ENCODE assay signal across 14 cellular contexts in genomic region chr19:4908311-4908710, GRCh38. TPM values are rescaled to one million over a fixed set of nuclear protein-coding genes. Genes with fewer than 3 reads are reported as not detected.
DNase-seq lines count a peak whose midpoint lies in the region; ATAC-seq, FAIRE-seq and TF ChIP-seq lines count a peak whose summit lies in the region.
"Had no signal": no experiment of that assay in that cellular context is flagged by ENCODE, and none has a peak within 500 bp of the region (broad histone marks: within the 10 kb centered on the region; RNA-seq: fewer than 3 reads in every experiment).

No MANE protein-coding gene starts in this region.

- CTCF ChIA-PET in HepG2 (lab: Yijun Ruan, JAX; ENCODE audit: low intra/inter-chr PET ratio, low total read pairs), result no interaction called here

- no peak for TF ChIP-seq CTCF in HepG2 (CRISPR knock-in tag; IDR thresholded peaks at IDR 0.05)
- no peak for TF ChIP-seq CTCF in right lobe of liver (IDR thresholded peaks at IDR 0.05)
- TF ChIP-seq CTCF in RWPE2 (IDR thresholded peaks at IDR 0.05; ENCODE audit: poor library complexity, severe bottlenecking), result no peak
- TF ChIP-seq CTCF in hepatocyte (IDR thresholded peaks at IDR 0.05; ENCODE audit: poor library complexity), result no peak

- TF ChIP-seq RAD21 in HepG2 (CRISPR knock-in tag; IDR thresholded peaks at IDR 0.05), result no peak

- H3K9ac ChIP-seq in HepG2 (ENCODE audit: insufficient read depth, low read depth, low read length), result peak overlapping the region; percentile 68

- FAIRE-seq in HepG2 (lab: Jason Lieb, UNC) (peak; percentile 74), urothelium cell line (lab: Jason Lieb, UNC) (no peak)

- intact Hi-C loops in HepG2 (cut with micrococcal nuclease; ENCODE audit: unreplicated experiment) (no loop called here), right lobe of liver (cut with DNase I) (no loop called here), head of caudate nucleus (cut with DNase I) (no loop called here)

- 3% methylated on average over 6 of the region's 6 CpGs for WGBS in HepG2 (ENCODE audit: low lambda C conversion rate)
- WGBS in right lobe of liver (ENCODE audit: insufficient coverage, low coverage, low lambda C conversion rate, missing lambda C conversion rate), result 79% methylated on average over 5 of the region's 6 CpGs
- 52% methylated on average over 6 of the region's 6 CpGs for WGBS in hepatocyte (ENCODE audit: low lambda C conversion rate, missing lambda C conversion rate)

- no TSS peak for BruUV-seq in HepG2 (replicated peaks; lab: Mats Ljungman, UMichigan)

- H3K27me3 ChIP-seq in HepG2 (ENCODE audit: control insufficient read depth in 1 of 2, insufficient read depth in 2 of 2, low read length in 2 of 2), result no peaks in the 10 kb centered on the region
- H3K27me3 ChIP-seq in right lobe of liver, result no peaks in the 10 kb centered on the region
- H3K27me3 ChIP-seq in RWPE2 (ENCODE audit: insufficient read depth, poor library complexity, severe bottlenecking), result no peaks in the 10 kb centered on the region
- H3K27me3 ChIP-seq in hepatocyte, result no peaks in the 10 kb centered on the region

- H4K20me1 ChIP-seq in HepG2 (ENCODE audit: insufficient read depth, low read length) (0 out of 2 replicates have a peak, but pooled peaks cover 2% of the 10 kb centered on the region), hepatocyte (ENCODE audit: insufficient read depth, poor library complexity, severe bottlenecking) (no peaks in the 10 kb centered on the region)

- H3K4me1 ChIP-seq in HepG2 (ENCODE audit: insufficient read depth, low read length) (peaks cover 83% of the 10 kb centered on the region), right lobe of liver (peaks cover 0 to 13% (median 0%) of the 10 kb centered on the region in 4 donors), RWPE2 (ENCODE audit: insufficient read depth, poor library complexity, severe bottlenecking) (peaks cover 22% of the 10 kb centered on the region), hepatocyte (ENCODE audit: insufficient read depth) (peaks cover 18% of the 10 kb centered on the region)

- no peaks in the 10 kb centered on the region for H3K9me3 ChIP-seq in HepG2 (ENCODE audit: low read length)
- H3K9me3 ChIP-seq in right lobe of liver, result no peaks in the 10 kb centered on the region
- no peaks in the 10 kb centered on the region for H3K9me3 ChIP-seq in RWPE2 (ENCODE audit: severe bottlenecking)
- no peaks in the 10 kb centered on the region for H3K9me3 ChIP-seq in hepatocyte (ENCODE audit: low read depth)
- H3K9me3 ChIP-seq: esophagus squamous epithelium, stomach had no signal

- H3K9me2 ChIP-seq in hepatocyte (replicated peaks; ENCODE audit: insufficient read depth), result no peaks in the 10 kb centered on the region

- POLR2A ChIA-PET in HepG2 (lab: Yijun Ruan, JAX), result interaction anchor here (0.5 to 1.2 kb wide), 5 partner anchors 9 to 60 kb away, joined by 3 to 4 read pairs (median 3); no protein-coding TSS in a partner anchor

- in situ Hi-C loops in HepG2 (cut with HindIII; ENCODE audit: extremely low pct_ligation_motif_present, low pct_unique_long_range_greater_than_20kb), result no loop called here

- peak; percentile 14 for ATAC-seq in HepG2
- no peak for ATAC-seq in right lobe of liver
- ATAC-seq in RWPE2 (ENCODE audit: low read depth), result no peak

- peak overlapping the region; percentile 88 for H3K27ac ChIP-seq in HepG2 (ENCODE audit: extremely low read length, insufficient read depth, low read length)
- H3K27ac ChIP-seq in right lobe of liver, result no peak overlapping the region
- peak overlapping the region; percentile 84 for H3K27ac ChIP-seq in RWPE2 (ENCODE audit: poor library complexity, severe bottlenecking)
- peak overlapping the region; percentile 27 for H3K27ac ChIP-seq in hepatocyte
- H3K27ac ChIP-seq: esophagus squamous epithelium, stomach had no signal

- DNase-seq in HepG2 (ENCODE audit: low spot score) (peak; percentile 76), right lobe of liver (no peak), RWPE2 (ENCODE audit: low spot score) (no peak), hepatocyte (ENCODE audit: low spot score) (no peak), urothelium cell line (ENCODE audit: low spot score) (no peak), head of caudate nucleus (no peak), SK-N-DZ (ENCODE audit: low spot score) (no peak)
- DNase-seq in stimulated activated CD4-positive, alpha-beta T cell treated with anti-CD3 and anti-CD28 coated beads, Interleukin-15, amount 100 ng/mL, for 24 hours, result no peak
- DNase-seq: esophagus squamous epithelium; NCI-H1436 treated with DMSO at 0.1 percent for 48 hours; NCI-H524 treated with DMSO at 0.1 percent for 48 hours; stimulated activated CD4-positive, alpha-beta T cell treated with anti-CD3 and anti-CD28 coated beads, Interleukin-4, amount 100 ng/mL, for 4 hours; stomach had no signal

- H2AFZ ChIP-seq in HepG2 (ENCODE audit: low read length) (no peak overlapping the region), hepatocyte (no peak overlapping the region)

- H3K79me2 ChIP-seq in HepG2 (ENCODE audit: insufficient read depth, low read length), result peaks cover 31% of the 10 kb centered on the region
- peaks cover 15% of the 10 kb centered on the region for H3K79me2 ChIP-seq in hepatocyte

- TF ChIP-seq POLR2A in HepG2 (IDR thresholded peaks at IDR 0.05; ENCODE audit: insufficient read depth in 1 of 2, low read depth in 2 of 2, low read length in 2 of 2) (no peak; a peak in 1 of 4 replicates), right lobe of liver (IDR thresholded peaks at IDR 0.05) (no peak)

- TF ChIP-seq EP300 in HepG2 (IDR thresholded peaks at IDR 0.05; ENCODE audit: low read depth in 2 of 2, low read length in 2 of 2) (peak in 1 of 2 experiments; percentile 62; a peak in 1 of 4 replicates), HepG2 (CRISPR knock-in tag; IDR thresholded peaks at IDR 0.05; ENCODE audit: borderline replicate concordance) (no peak)

- peak overlapping the region; percentile 44 to 79 (median 79) for H3K4me3 ChIP-seq in HepG2 (replicated peaks in 1 of 3; ENCODE audit: insufficient read depth in 1 of 3, low read depth in 2 of 3, low read length in 3 of 3)
- no peak overlapping the region for H3K4me3 ChIP-seq in right lobe of liver
- H3K4me3 ChIP-seq in RWPE2 (ENCODE audit: severe bottlenecking), result no peak overlapping the region
- no peak overlapping the region for H3K4me3 ChIP-seq in hepatocyte

- H3K36me3 ChIP-seq in HepG2 (replicated peaks in 1 of 2; ENCODE audit: control insufficient read depth in 1 of 2, insufficient read depth in 2 of 2, low read length in 2 of 2) (peaks cover 0 to 9% of the 10 kb centered on the region in 2 experiments; a peak in 2 of 5 replicates), right lobe of liver (no peaks in the 10 kb centered on the region), RWPE2 (ENCODE audit: low read depth) (peaks cover 23% of the 10 kb centered on the region), hepatocyte (replicated peaks; ENCODE audit: insufficient read depth, low read depth) (no peaks in the 10 kb centered on the region)
- H3K36me3 ChIP-seq: esophagus squamous epithelium, stomach had no signal

- H3K4me2 ChIP-seq in HepG2 (ENCODE audit: low read depth, low read length) (peak overlapping the region; percentile 85), hepatocyte (peak overlapping the region; percentile 99)

RNA-seq across cellular contexts. Expression of gene UHRF1, which starts 1.0 kb away (rescaled TPM):
- total RNA-seq in HepG2 (2016; rRNA removed; fragmentation: Illumina TruSeq; extraction: Trizol) (77.7 and 78.4 TPM in 2 replicates), right lobe of liver (1 to 10 TPM in 2 of 6 experiments, under 1 TPM in 4; 0.17 to 3.8 (median 0.82) TPM), hepatocyte (5.1 and 9.9 TPM in 2 replicates)
- 3.9 and 6.2 TPM in 2 replicates for total RNA-seq in HepG2 (2016; cell fraction: cytosol; rRNA removed; fragmentation: Illumina TruSeq; extraction: Trizol; ENCODE audit: low read depth)
- total RNA-seq in HepG2 (2016; cell fraction: insoluble cytoplasmic fraction; rRNA removed; fragmentation: Illumina TruSeq; extraction: Trizol), result 67.8 and 81.6 TPM in 2 replicates
- total RNA-seq in HepG2 (2016; cell fraction: membrane; rRNA removed; fragmentation: Illumina TruSeq; extraction: Trizol), result 20.0 and 21.7 TPM in 2 replicates
- 44.9 and 50.5 TPM in 2 replicates for total RNA-seq in HepG2 (2016; cell fraction: nucleus; rRNA removed; fragmentation: Illumina TruSeq; extraction: Trizol)
- polyA plus RNA-seq in HepG2 (2011; rRNA removed) (6.6 and 6.8 TPM in 2 replicates), hepatocyte (11.5 and 13.6 TPM in 2 replicates)
- polyA plus RNA-seq in HepG2 (2011; cell fraction: cytosol; rRNA removed), result 3.1 and 4.8 TPM in 2 replicates
- polyA plus RNA-seq in HepG2 (2011; cell fraction: nucleus; rRNA removed), result 10.7 and 15.0 TPM in 2 replicates
- polyA plus RNA-seq in HepG2 (2012), result 6.1 and 15.1 TPM in 2 replicates
- 2.1 and 2.4 TPM in 2 replicates for polyA plus RNA-seq in HepG2 (2016; cell fraction: cytosol; fragmentation: Illumina TruSeq; extraction: Trizol; ENCODE audit: low read depth)
- polyA plus RNA-seq in HepG2 (2016; cell fraction: insoluble cytoplasmic fraction; fragmentation: Illumina TruSeq; extraction: Trizol; ENCODE audit: low read depth), result 65.4 and 73.6 TPM in 2 replicates
- 7.7 and 8.4 TPM in 2 replicates for polyA plus RNA-seq in HepG2 (2016; cell fraction: membrane; fragmentation: Illumina TruSeq; extraction: Trizol; ENCODE audit: low read depth)
- 78.8 and 80.1 TPM in 2 replicates for polyA plus RNA-seq in HepG2 (2016; cell fraction: nucleus; fragmentation: Illumina TruSeq; extraction: Trizol; ENCODE audit: insufficient read depth, low read depth)
- polyA minus RNA-seq in HepG2 (2011; rRNA and poly(A)+ RNA removed; ENCODE audit: low replicate concordance), result 16.7 and 45.7 TPM in 2 replicates
- polyA minus RNA-seq in HepG2 (2011; cell fraction: cytosol; rRNA and poly(A)+ RNA removed), result 4.4 and 8.6 TPM in 2 replicates
- 4.1 and 5.9 TPM in 2 replicates for polyA minus RNA-seq in HepG2 (2011; cell fraction: nucleus; rRNA and poly(A)+ RNA removed)
- polyA plus RNA-seq in SK-N-DZ (2014; cell fraction: cytosol; rRNA removed), result 36.0 and 55.8 TPM in 2 replicates
- 43.3 and 64.1 TPM in 2 replicates for polyA plus RNA-seq in SK-N-DZ (2014; cell fraction: nucleus; rRNA removed)

RNA-seq across cellular contexts. Expression of gene ARRDC5, which starts 5.6 kb away (rescaled TPM):
- total RNA-seq in HepG2 (2016; rRNA removed; fragmentation: Illumina TruSeq; extraction: Trizol), result not detected in 2 replicates
- total RNA-seq in HepG2 (2016; cell fraction: cytosol; rRNA removed; fragmentation: Illumina TruSeq; extraction: Trizol; ENCODE audit: low read depth), result not detected in 2 replicates
- total RNA-seq in HepG2 (2016; cell fraction: insoluble cytoplasmic fraction; rRNA removed; fragmentation: Illumina TruSeq; extraction: Trizol), result not detected in 2 replicates
- not detected in 2 replicates for total RNA-seq in HepG2 (2016; cell fraction: membrane; rRNA removed; fragmentation: Illumina TruSeq; extraction: Trizol)
- total RNA-seq in HepG2 (2016; cell fraction: nucleus; rRNA removed; fragmentation: Illumina TruSeq; extraction: Trizol), result not detected in 2 replicates
- not detected in 2 replicates for polyA plus RNA-seq in HepG2 (2011; rRNA removed)
- polyA plus RNA-seq in HepG2 (2011; cell fraction: cytosol; rRNA removed), result not detected in 2 replicates
- polyA plus RNA-seq in HepG2 (2011; cell fraction: nucleus; rRNA removed), result not detected in 2 replicates
- not detected in 2 replicates for polyA plus RNA-seq in HepG2 (2012)
- polyA plus RNA-seq in HepG2 (2016; cell fraction: cytosol; fragmentation: Illumina TruSeq; extraction: Trizol; ENCODE audit: low read depth), result not detected in 2 replicates
- not detected in 2 replicates for polyA plus RNA-seq in HepG2 (2016; cell fraction: insoluble cytoplasmic fraction; fragmentation: Illumina TruSeq; extraction: Trizol; ENCODE audit: low read depth)
- polyA plus RNA-seq in HepG2 (2016; cell fraction: membrane; fragmentation: Illumina TruSeq; extraction: Trizol; ENCODE audit: low read depth), result not detected in 2 replicates
- not detected in 2 replicates for polyA plus RNA-seq in HepG2 (2016; cell fraction: nucleus; fragmentation: Illumina TruSeq; extraction: Trizol; ENCODE audit: insufficient read depth, low read depth)
- 0.09 TPM in 1 of 2 replicates, not detected in the other for polyA minus RNA-seq in HepG2 (2011; rRNA and poly(A)+ RNA removed; ENCODE audit: low replicate concordance)
- not detected in 2 replicates for polyA minus RNA-seq in HepG2 (2011; cell fraction: cytosol; rRNA and poly(A)+ RNA removed)
- polyA minus RNA-seq in HepG2 (2011; cell fraction: nucleus; rRNA and poly(A)+ RNA removed), result not detected in 2 replicates
- under 1 TPM in 3 of 6 experiments, not detected in 3; 0.15 to 0.35 (median 0.17) TPM for total RNA-seq in right lobe of liver
- not detected in 2 replicates for total RNA-seq in hepatocyte
- 0.12 TPM in 1 of 2 replicates, not detected in the other for polyA plus RNA-seq in hepatocyte
- not detected in 2 replicates for polyA plus RNA-seq in SK-N-DZ (2014; cell fraction: cytosol; rRNA removed)
- not detected in 2 replicates for polyA plus RNA-seq in SK-N-DZ (2014; cell fraction: nucleus; rRNA removed)
- polyA plus RNA-seq: BJ had no signal

RNA-seq across cellular contexts. Expression of gene PLIN3, which starts 40.8 kb away (rescaled TPM):
- 49.3 and 59.8 TPM in 2 replicates for total RNA-seq in HepG2 (2016; rRNA removed; fragmentation: Illumina TruSeq; extraction: Trizol)
- total RNA-seq in HepG2 (2016; cell fraction: cytosol; rRNA removed; fragmentation: Illumina TruSeq; extraction: Trizol; ENCODE audit: low read depth), result 8.6 and 11.0 TPM in 2 replicates
- total RNA-seq in HepG2 (2016; cell fraction: insoluble cytoplasmic fraction; rRNA removed; fragmentation: Illumina TruSeq; extraction: Trizol), result 52.7 and 59.0 TPM in 2 replicates
- 25.3 and 25.7 TPM in 2 replicates for total RNA-seq in HepG2 (2016; cell fraction: membrane; rRNA removed; fragmentation: Illumina TruSeq; extraction: Trizol)
- total RNA-seq in HepG2 (2016; cell fraction: nucleus; rRNA removed; fragmentation: Illumina TruSeq; extraction: Trizol), result 20.1 and 21.0 TPM in 2 replicates
- 57.9 and 69.4 TPM in 2 replicates for polyA plus RNA-seq in HepG2 (2011; rRNA removed)
- polyA plus RNA-seq in HepG2 (2011; cell fraction: cytosol; rRNA removed), result 64.8 and 97.9 TPM in 2 replicates
- 34.7 and 36.0 TPM in 2 replicates for polyA plus RNA-seq in HepG2 (2011; cell fraction: nucleus; rRNA removed)
- polyA plus RNA-seq in HepG2 (2012), result 36.2 and 55.0 TPM in 2 replicates
- polyA plus RNA-seq in HepG2 (2016; cell fraction: cytosol; fragmentation: Illumina TruSeq; extraction: Trizol; ENCODE audit: low read depth), result 10.8 and 11.1 TPM in 2 replicates
- 68.3 and 74.9 TPM in 2 replicates for polyA plus RNA-seq in HepG2 (2016; cell fraction: insoluble cytoplasmic fraction; fragmentation: Illumina TruSeq; extraction: Trizol; ENCODE audit: low read depth)
- 20.0 and 20.9 TPM in 2 replicates for polyA plus RNA-seq in HepG2 (2016; cell fraction: membrane; fragmentation: Illumina TruSeq; extraction: Trizol; ENCODE audit: low read depth)
- 31.2 and 32.3 TPM in 2 replicates for polyA plus RNA-seq in HepG2 (2016; cell fraction: nucleus; fragmentation: Illumina TruSeq; extraction: Trizol; ENCODE audit: insufficient read depth, low read depth)
- 93.3 and 183 TPM in 2 replicates for polyA minus RNA-seq in HepG2 (2011; rRNA and poly(A)+ RNA removed; ENCODE audit: low replicate concordance)
- 76.8 and 81.5 TPM in 2 replicates for polyA minus RNA-seq in HepG2 (2011; cell fraction: cytosol; rRNA and poly(A)+ RNA removed)
- 26.5 and 32.3 TPM in 2 replicates for polyA minus RNA-seq in HepG2 (2011; cell fraction: nucleus; rRNA and poly(A)+ RNA removed)
- 10 to 100 TPM; 10.8 to 53.9 (median 19.6) TPM for total RNA-seq in right lobe of liver
- total RNA-seq in hepatocyte, result 97.8 and 108 TPM in 2 replicates
- polyA plus RNA-seq in hepatocyte, result 118 and 121 TPM in 2 replicates
- polyA plus RNA-seq in SK-N-DZ (2014; cell fraction: cytosol; rRNA removed), result 13.2 and 19.5 TPM in 2 replicates
- 4.6 and 5.0 TPM in 2 replicates for polyA plus RNA-seq in SK-N-DZ (2014; cell fraction: nucleus; rRNA removed)

Comparison
In these comparisons a context has a peak if more than half of its experiments do, and no peak if none do; other contexts are left out.
1. H3K27ac ChIP-seq: peak in HepG2 (single experiment), RWPE2 (single experiment) and hepatocyte (single experiment); none in right lobe of liver (0 of 3).
2. H3K4me3 ChIP-seq: peak in HepG2 (3 of 3); none in right lobe of liver (0 of 3), RWPE2 (single experiment) and hepatocyte (single experiment).